Comparison of ENCODE assay signal across 16 cellular contexts in genomic region chr2:123502926-123503325, GRCh38.
DNase-seq lines count a peak whose midpoint lies in the region; ATAC-seq and TF ChIP-seq lines count a peak whose summit lies in the region.
"Had no signal": no experiment of that assay in that cellular context is flagged by ENCODE, and none has a peak within 500 bp of the region (broad histone marks: within the 10 kb centered on the region; RNA-seq: fewer than 3 reads in every experiment).

No MANE protein-coding gene starts in this region.

- H3K4me3 ChIP-seq in cardiac fibroblast (replicated peaks in 1 of 2; ENCODE audit: low read depth in 2 of 2, low read length in 2 of 2) (no peak overlapping the region), fibroblast of villous mesenchyme (ENCODE audit: low read depth, low read length) (no peak overlapping the region)
- H3K4me3 ChIP-seq: SK-N-MC had no signal

- H3K4me1 Mint-ChIP-seq in WTC11 = no peaks in the 10 kb centered on the region

- DNase-seq in ELR (ENCODE audit: low read depth) = peak; percentile 62
- DNase-seq in RPMI7951 (ENCODE audit: low read depth) = peak; percentile 38
- peak; percentile 58 to 85 for DNase-seq in cardiac fibroblast (ENCODE audit: low read depth in 2 of 2)
- peak; percentile 34 for DNase-seq in fibroblast of villous mesenchyme (ENCODE audit: low read depth)
- DNase-seq in NCI-H774 (lab: John Stamatoyannopoulos, UW) = no peak
- DNase-seq in WTC11 (ENCODE audit: low spot score) = no peak
- DNase-seq in SIG-M5 treated with dmso at 0.1 percent for 504 hours (lab: John Stamatoyannopoulos, UW; ENCODE audit: unreplicated experiment) = no peak
- DNase-seq: COR-L47, GF-D8, GOT3, NCI-H1105 treated with DMSO at 0.1 percent for 48 hours, NCI-H187 treated with DMSO at 0.1 percent for 48 hours, NCI-H2171 treated with DMSO at 0.1 percent for 48 hours, NCI-H510A treated with DMSO at 0.1 percent for 48 hours had no signal

- no peak overlapping the region for H3K4me3 Mint-ChIP-seq in WTC11

- no peaks in the 10 kb centered on the region for H3K27me3 Mint-ChIP-seq in WTC11 (ENCODE audit: low read depth)

- CTCF ChIA-PET in WTC11 (lab: Charles Lee) = no interaction called here

- H3K9me3 Mint-ChIP-seq in WTC11 = peaks cover 10% of the 10 kb centered on the region

- ATAC-seq in HG02623 (IDR thresholded peaks at IDR 0.05; ENCODE audit: unreplicated experiment) (no peak), WTC11 (no peak)

- H3K27ac Mint-ChIP-seq in WTC11 = no peak overlapping the region

- H3K36me3 Mint-ChIP-seq in WTC11 = no peaks in the 10 kb centered on the region

- POLR2A ChIA-PET in WTC11 (lab: Charles Lee) = no interaction called here

- TF ChIP-seq CTCF in cardiac fibroblast (IDR thresholded peaks at IDR 0.05; ENCODE audit: low read depth, low read length) (no peak), fibroblast of villous mesenchyme (IDR thresholded peaks at IDR 0.05; ENCODE audit: insufficient read depth, low read depth, low read length) (no peak), WTC11 (IDR thresholded peaks at IDR 0.05) (no peak)

TF ChIP-seq in WTC11, 78 proteins besides CTCF, POLR2A, EP300 and RAD21:
- no peak for TF ChIP-seq ZBTB43 (CRISPR knock-in tag; IDR thresholded peaks at IDR 0.05)
- no peak for TF ChIP-seq SOX15 (CRISPR knock-in tag; IDR thresholded peaks at IDR 0.05)
- TF ChIP-seq HMGXB4 (CRISPR knock-in tag; IDR thresholded peaks at IDR 0.05) = no peak
- no peak for TF ChIP-seq ATF6 (CRISPR knock-in tag; IDR thresholded peaks at IDR 0.05)
- no peak for TF ChIP-seq SP1 (CRISPR knock-in tag; conservative IDR thresholded peaks at IDR 0.05)
- no peak for TF ChIP-seq NR3C1 (CRISPR knock-in tag; conservative IDR thresholded peaks at IDR 0.05; ENCODE audit: low read depth)
- no peak for TF ChIP-seq CREB1 (CRISPR knock-in tag; IDR thresholded peaks at IDR 0.05)
- TF ChIP-seq CDX4 (CRISPR knock-in tag; IDR thresholded peaks at IDR 0.05; ENCODE audit: borderline replicate concordance) = no peak
- no peak for TF ChIP-seq TEAD1 (CRISPR knock-in tag; IDR thresholded peaks at IDR 0.05)
- TF ChIP-seq CREM (CRISPR knock-in tag; IDR thresholded peaks at IDR 0.05) = no peak
- TF ChIP-seq ATF1 (CRISPR knock-in tag; IDR thresholded peaks at IDR 0.05) = no peak
- no peak for TF ChIP-seq JUN (CRISPR knock-in tag; IDR thresholded peaks at IDR 0.05)
- TF ChIP-seq ZNF317 (CRISPR knock-in tag; IDR thresholded peaks at IDR 0.05; ENCODE audit: borderline replicate concordance, low read depth) = no peak
- TF ChIP-seq ZNF219 (CRISPR knock-in tag; IDR thresholded peaks at IDR 0.05; ENCODE audit: borderline replicate concordance) = no peak
- TF ChIP-seq RORB (CRISPR knock-in tag; IDR thresholded peaks at IDR 0.05) = no peak
- no peak for TF ChIP-seq ZNF281 (CRISPR knock-in tag; IDR thresholded peaks at IDR 0.05)
- TF ChIP-seq ELF4 (CRISPR knock-in tag; IDR thresholded peaks at IDR 0.05; ENCODE audit: low read depth) = no peak
TF ChIP-seq in WTC11: peak in this region for 0.

Comparison
In these comparisons a context has a peak if more than half of its experiments do, and no peak if none do; other contexts are left out.
1. DNase-seq: peak in ELR (single experiment), RPMI7951 (single experiment), cardiac fibroblast (2 of 2) and fibroblast of villous mesenchyme (single experiment); none in NCI-H774 (single experiment), WTC11 (single experiment) and SIG-M5 treated with dmso at 0.1 percent for 504 hours (single experiment).